Comparison of ENCODE assay signal across 14 cellular contexts in the genomic region with DNA sequence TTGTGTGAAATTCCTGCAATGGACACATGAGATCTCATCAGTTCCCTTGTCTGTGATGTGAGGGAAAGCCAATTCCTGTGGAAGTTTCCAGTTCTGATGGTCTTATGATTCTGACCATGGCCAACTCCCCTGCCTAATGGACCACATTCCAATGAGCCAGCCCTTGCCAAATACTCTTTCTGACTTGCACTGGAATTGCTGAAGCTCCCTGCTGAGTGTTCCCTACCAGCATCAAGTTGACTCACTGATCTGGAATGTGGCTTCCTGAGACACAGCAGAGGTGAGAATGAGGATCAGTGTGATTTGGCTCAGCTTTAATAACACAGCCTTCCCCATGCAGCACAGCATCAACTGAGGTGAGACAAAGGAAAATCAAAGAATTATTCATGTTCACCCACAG.
DNase-seq lines count a peak whose midpoint lies in the region; ATAC-seq and TF ChIP-seq lines count a peak whose summit lies in the region.
"Had no signal": no experiment of that assay in that cellular context is flagged by ENCODE, and none has a peak within 500 bp of the region (broad histone marks: within the 10 kb centered on the region; RNA-seq: fewer than 3 reads in every experiment).

No MANE protein-coding gene starts in this region.

- no TSS peak for BruUV-seq in PC-3 (replicated peaks; lab: Mats Ljungman, UMichigan)

- no peaks in the 10 kb centered on the region for H3K9me3 ChIP-seq in PC-3 (ENCODE audit: low read length)

- no peak overlapping the region for H3K27ac Mint-ChIP-seq in naive thymus-derived CD8-positive, alpha-beta T cell
- H3K27ac Mint-ChIP-seq: stimulated activated naive CD8-positive, alpha-beta T cell treated with anti-CD3 and anti-CD28 coated beads, Interleukin-15, amount 100 ng/mL, for 72 hours had no signal

- H3K9me3 Mint-ChIP-seq in naive thymus-derived CD8-positive, alpha-beta T cell = peaks cover 8 to 79% (median 32%) of the 10 kb centered on the region in 9 donors

- H4K20me1 ChIP-seq in PC-3 (ENCODE audit: low read length) = no peaks in the 10 kb centered on the region

- peaks cover 20 to 61% (median 60%) of the 10 kb centered on the region in 3 donors for H3K36me3 Mint-ChIP-seq in naive thymus-derived CD8-positive, alpha-beta T cell

- intact Hi-C loops in PC-3 (cut with micrococcal nuclease) = loop anchor here (5.0 kb wide), 1 partner anchor 133 kb away; no protein-coding TSS in a partner anchor

- H3K9me2 ChIP-seq in PC-3 (replicated peaks; ENCODE audit: low read length) = no peaks in the 10 kb centered on the region

- H3K4me2 ChIP-seq in PC-3 (ENCODE audit: low read length) = no peak overlapping the region
- H3K4me2 ChIP-seq: smooth muscle cell had no signal

- no peak overlapping the region for H3K9ac ChIP-seq in PC-3 (ENCODE audit: low read length)

- H3K4me3 Mint-ChIP-seq in naive thymus-derived CD8-positive, alpha-beta T cell = no peak overlapping the region
- H3K4me3 Mint-ChIP-seq: stimulated activated naive CD8-positive, alpha-beta T cell treated with anti-CD3 and anti-CD28 coated beads, Interleukin-15, amount 100 ng/mL, for 72 hours had no signal

- H3K4me1 ChIP-seq in PC-3 (ENCODE audit: insufficient read depth, low read length) = peaks cover 4% of the 10 kb centered on the region; the same call in 1 of the 2 replicates

- CTCF ChIA-PET in PC-3 (lab: Charles Lee) = interaction anchor here (1.2 kb wide), 1 partner anchor 133 kb away, joined by 6 read pairs; no protein-coding TSS in a partner anchor

- no peak for TF ChIP-seq CTCF in PC-3 (conservative IDR thresholded peaks at IDR 0.05; ENCODE audit: low read depth, low read length)

- H2AFZ ChIP-seq in PC-3 (ENCODE audit: low read length) = no peak overlapping the region

- H3F3A ChIP-seq in PC-3 (ENCODE audit: low read length, unreplicated experiment) = no peaks in the 10 kb centered on the region

- no peaks in the 10 kb centered on the region for H3K27me3 Mint-ChIP-seq in naive thymus-derived CD8-positive, alpha-beta T cell
- H3K27me3 Mint-ChIP-seq: stimulated activated naive CD8-positive, alpha-beta T cell treated with anti-CD3 and anti-CD28 coated beads, Interleukin-15, amount 100 ng/mL, for 72 hours had no signal

- H3K36me3 ChIP-seq in PC-3 (ENCODE audit: low read depth, low read length) = no peaks in the 10 kb centered on the region

- DNase-seq in GM04503 (ENCODE audit: low read depth) (peak; percentile 77), PC-3 (peak; percentile 75), epithelial cell of prostate (ENCODE audit: low read depth, low spot score) (peak; percentile 67), myocyte (ENCODE audit: low read depth) (peak; percentile 68), NCI-H1417 treated with DMSO at 0.1 percent for 48 hours (lab: John Stamatoyannopoulos, UW) (no peak), NOMO-1 treated with DMSO at 0.1 percent for 48 hours (lab: John Stamatoyannopoulos, UW; ENCODE audit: unreplicated experiment) (no peak), NCI-H2029 treated with DMSO at 0.1 percent for 48 hours (lab: John Stamatoyannopoulos, UW) (no peak)
- DNase-seq in naive thymus-derived CD8-positive, alpha-beta T cell = no peak
- DNase-seq: activated CD8-positive, alpha-beta memory T cell treated with anti-CD3 and anti-CD28 coated beads for 24 hours; left colon; NCI-H1436; stimulated activated naive CD8-positive, alpha-beta T cell treated with anti-CD3 and anti-CD28 coated beads, Interleukin-15, amount 100 ng/mL, for 72 hours had no signal

- H3K27ac ChIP-seq in PC-3 (ENCODE audit: low read length) (no peak overlapping the region), epithelial cell of prostate (no peak overlapping the region)
- H3K27ac ChIP-seq: coronary artery had no signal

- no peaks in the 10 kb centered on the region for H3K79me2 ChIP-seq in PC-3 (ENCODE audit: low read length)

- no peak overlapping the region for H3K4me3 ChIP-seq in PC-3 (ENCODE audit: low read length)
- H3K4me3 ChIP-seq: coronary artery, smooth muscle cell had no signal

- POLR2A ChIA-PET in PC-3 (lab: Charles Lee; ENCODE audit: unreplicated experiment) = interaction anchor here (0.5 kb wide), 1 partner anchor 58 kb away, joined by 3 read pairs; no protein-coding TSS in a partner anchor
- POLR2A ChIA-PET in naive thymus-derived CD8-positive, alpha-beta T cell (lab: Charles Lee) = no interaction called here

- ATAC-seq in PC-3 = peak; percentile 87
- ATAC-seq in naive thymus-derived CD8-positive, alpha-beta T cell = no peak
- ATAC-seq: stimulated activated naive CD8-positive, alpha-beta T cell treated with anti-CD3 and anti-CD28 coated beads, Interleukin-15, amount 100 ng/mL, for 72 hours had no signal

- H3K4me1 Mint-ChIP-seq in naive thymus-derived CD8-positive, alpha-beta T cell = no peaks in the 10 kb centered on the region
- H3K4me1 Mint-ChIP-seq: stimulated activated naive CD8-positive, alpha-beta T cell treated with anti-CD3 and anti-CD28 coated beads, Interleukin-15, amount 100 ng/mL, for 72 hours had no signal

- no peaks in the 10 kb centered on the region for H3K27me3 ChIP-seq in PC-3 (ENCODE audit: low read length)

Comparison
In these comparisons a context has a peak if more than half of its experiments do, and no peak if none do; other contexts are left out.
1. DNase-seq: peak in GM04503 (single experiment), PC-3 (single experiment), epithelial cell of prostate (single experiment) and myocyte (single experiment); none in NCI-H1417 treated with DMSO at 0.1 percent for 48 hours (single experiment), NOMO-1 treated with DMSO at 0.1 percent for 48 hours (single experiment), NCI-H2029 treated with DMSO at 0.1 percent for 48 hours (single experiment) and naive thymus-derived CD8-positive, alpha-beta T cell (0 of 10).